Comparison of ENCODE assay signal across 10 cellular contexts in genomic region chr1:79197421-79197820, GRCh38.
DNase-seq lines count a peak whose midpoint lies in the region; ATAC-seq and TF ChIP-seq lines count a peak whose summit lies in the region.
"Had no signal": no experiment of that assay in that cellular context is flagged by ENCODE, and none has a peak within 500 bp of the region (broad histone marks: within the 10 kb centered on the region; RNA-seq: fewer than 3 reads in every experiment).

No MANE protein-coding gene starts in this region.

- BruUV-seq in HCT116 (replicated peaks; lab: Mats Ljungman, UMichigan): no TSS peak

- H4K20me1 ChIP-seq in HCT116 (ENCODE audit: insufficient read depth): no peaks in the 10 kb centered on the region

- TF ChIP-seq CTCF in AG09309 (IDR thresholded peaks at IDR 0.05; ENCODE audit: control insufficient read depth, insufficient read depth, low read depth, low read length, missing control alignments) (peak; percentile 35), HCT116 (IDR thresholded peaks at IDR 0.05 in 2 of 3, conservative IDR thresholded peaks at IDR 0.05 in 1 of 3; ENCODE audit: borderline replicate concordance in 1 of 3, insufficient read depth in 1 of 3, low read depth in 2 of 3, low read length in 2 of 3) (peak in 2 of 3 experiments; percentile 20 to 33; a peak in 2 of 6 replicates), VCaP (conservative IDR thresholded peaks at IDR 0.05) (peak; percentile 74)

- TF ChIP-seq POLR2A in HCT116 (IDR thresholded peaks at IDR 0.05; ENCODE audit: borderline replicate concordance, extremely low read depth, insufficient read depth, insufficient read length): no peak

- H3K4me3 ChIP-seq in AG09309 (ENCODE audit: control insufficient read depth, low read depth, low read length) (no peak overlapping the region), HCT116 (replicated peaks in 1 of 2; ENCODE audit: low read depth in 1 of 2, low read length in 2 of 2) (no peak overlapping the region)
- H3K4me3 ChIP-seq: uterus had no signal

- no peak for DNase-seq in AG09309 (ENCODE audit: low read depth)
- peak; percentile 22 for DNase-seq in HCT116 (ENCODE audit: low read depth, low spot score)
- peak; percentile 15 for DNase-seq in iPS-NIHi7 (ENCODE audit: extremely low spot score)
- no peak for DNase-seq in activated CD4-positive, alpha-beta T cell treated with anti-CD3 and anti-CD28 coated beads, Interleukin-2, amount 50 U/mL, for 48 hours
- no peak for DNase-seq in SKM-1 (lab: John Stamatoyannopoulos, UW; ENCODE audit: unreplicated experiment)
- DNase-seq: activated naive CD4-positive, alpha-beta T cell treated with anti-CD3 and anti-CD28 coated beads, Interleukin-2, amount 50 U/mL, for 16 hours; uterus had no signal

- intact Hi-C loops in HCT116 (cut with micrococcal nuclease): loop anchor here (5.0 kb wide), 2 partner anchors 510 to 580 kb away; no protein-coding TSS in a partner anchor

- H3K79me2 ChIP-seq in HCT116 (ENCODE audit: insufficient read depth, low read length): no peaks in the 10 kb centered on the region

- RAD21 ChIA-PET in HCT116 (lab: Charles Lee; ENCODE audit: low non-redundant PET in 1 of 2, low total read pairs in 2 of 2, uncharacterized antibody in 2 of 2, unreplicated experiment in 2 of 2): interaction anchor here in 1 of 2 experiments (1.2 kb wide), 1 partner anchor 357 kb away, joined by 5 read pairs; no protein-coding TSS in a partner anchor

- H2AFZ ChIP-seq in HCT116 (ENCODE audit: low read depth, low read length, poor library complexity, severe bottlenecking): no peak overlapping the region

- no peak overlapping the region for H3K9ac ChIP-seq in HCT116 (ENCODE audit: low read length)

- CTCF ChIA-PET in HCT116 (lab: Charles Lee): interaction anchor here (3.3 kb wide), 1 partner anchor 357 kb away, joined by 21 read pairs; no protein-coding TSS in a partner anchor

- POLR2A ChIA-PET in HCT116 (lab: Charles Lee): no interaction called here

- ATAC-seq in HCT116 (no peak), HG02973 (IDR thresholded peaks at IDR 0.05; ENCODE audit: unreplicated experiment) (no peak), HG03520 (IDR thresholded peaks at IDR 0.05; ENCODE audit: unreplicated experiment) (no peak)

- peak; percentile 58 for TF ChIP-seq RAD21 in HCT116 (IDR thresholded peaks at IDR 0.05; ENCODE audit: low read depth)

- H3K4me2 ChIP-seq in HCT116 (ENCODE audit: low read length): no peak overlapping the region

- H3K27me3 ChIP-seq in HCT116 (ENCODE audit: insufficient read depth, low read length): no peaks in the 10 kb centered on the region
- H3K27me3 ChIP-seq: uterus had no signal

- peaks cover 3 to 15% of the 10 kb centered on the region in 2 experiments for H3K4me1 ChIP-seq in HCT116 (ENCODE audit: control insufficient read depth in 1 of 2, insufficient read depth in 2 of 2, low read length in 2 of 2)
- H3K4me1 ChIP-seq: uterus had no signal

- no peaks in the 10 kb centered on the region for H3K36me3 ChIP-seq in HCT116 (ENCODE audit: control insufficient read depth in 1 of 2, insufficient read depth in 2 of 2, low read length in 2 of 2)
- H3K36me3 ChIP-seq: uterus had no signal

- no peak overlapping the region for H3K27ac ChIP-seq in HCT116 (ENCODE audit: low read depth, low read length)
- H3K27ac ChIP-seq in VCaP: no peak overlapping the region
- H3K27ac ChIP-seq: uterus had no signal

- no peaks in the 10 kb centered on the region for H3K9me3 ChIP-seq in HCT116 (ENCODE audit: control insufficient read depth in 1 of 2, insufficient read depth in 1 of 2, low read depth in 1 of 2, low read length in 2 of 2)
- H3K9me3 ChIP-seq: uterus had no signal

- no peaks in the 10 kb centered on the region for H3K9me2 ChIP-seq in HCT116 (ENCODE audit: insufficient read depth)

TF ChIP-seq in HCT116, 20 proteins besides CTCF, POLR2A, EP300 and RAD21:
- TF ChIP-seq ATF3 (IDR thresholded peaks at IDR 0.05): no peak

Comparison
In these comparisons a context has a peak if more than half of its experiments do, and no peak if none do; other contexts are left out.
1. DNase-seq: peak in HCT116 (single experiment) and iPS-NIHi7 (single experiment); none in AG09309 (single experiment), activated CD4-positive, alpha-beta T cell treated with anti-CD3 and anti-CD28 coated beads, Interleukin-2, amount 50 U/mL, for 48 hours (0 of 2) and SKM-1 (single experiment).
2. Peak in every context shown above with its lines, with median percentiles within 50 percentile points of each other: CTCF ChIP-seq.